Comparison of ENCODE assay signal across 27 cellular contexts in the genomic region with DNA sequence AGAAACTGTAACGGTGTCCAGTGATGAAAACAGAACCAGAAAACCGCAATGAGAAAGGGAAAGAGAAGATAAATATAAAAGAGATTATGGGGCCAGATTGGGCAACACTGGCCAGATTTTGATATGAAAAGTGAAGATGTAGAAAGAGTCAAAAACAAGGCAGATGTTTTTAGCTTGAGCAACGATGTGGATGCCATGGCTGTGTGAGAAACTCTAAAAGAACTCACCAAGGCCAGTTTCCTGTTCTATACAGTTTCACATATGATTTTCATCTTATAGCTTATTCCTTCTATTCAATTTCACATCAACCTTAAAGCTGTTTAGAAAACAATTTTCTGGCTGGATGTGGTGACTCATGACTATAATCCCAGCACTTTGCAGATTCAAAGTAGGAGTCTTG.
"Had no signal": no experiment of that assay in that cellular context is flagged by ENCODE, and none has a peak within 500 bp of the region (broad histone marks: within the 10 kb centered on the region; RNA-seq: fewer than 3 reads in every experiment).

No MANE protein-coding gene starts in this region.

- H3K36me3 Mint-ChIP-seq: neural progenitor cell; stimulated activated effector memory CD8-positive, alpha-beta T cell treated with anti-CD3 and anti-CD28 coated beads, Interleukin-12 subunit alpha, Interleukin-12 subunit beta, amount 100 ng/mL, for 72 hours; stimulated activated naive B cell treated with anti-CD40 and anti-IgM and Interleukin-4, amounts not matched to agents 10 μg/mL and 1 μg/mL and 100 μg/mL, for 72 hours had no signal

- H3K4me1 ChIP-seq: right lobe of liver, thyroid gland, tibial nerve, upper lobe of left lung had no signal

- H3K9me3 Mint-ChIP-seq: nephron; neural progenitor cell; stimulated activated effector memory CD8-positive, alpha-beta T cell treated with anti-CD3 and anti-CD28 coated beads, Interleukin-12 subunit alpha, Interleukin-12 subunit beta, amount 100 ng/mL, for 72 hours; stimulated activated naive B cell treated with anti-CD40 and anti-IgM and Interleukin-4, amounts not matched to agents 10 μg/mL and 1 μg/mL and 100 μg/mL, for 72 hours; stimulated activated naive CD8-positive, alpha-beta T cell treated with anti-CD3 and anti-CD28 coated beads, Interleukin-15, Interleukin-2, amounts not matched to agents 100 ng/mL and 50 ng/mL, for 24 hours had no signal

- H3K27ac Mint-ChIP-seq: nephron; neural progenitor cell; progenitor cell of endocrine pancreas; stimulated activated effector memory CD8-positive, alpha-beta T cell treated with anti-CD3 and anti-CD28 coated beads, Interleukin-12 subunit alpha, Interleukin-12 subunit beta, amount 100 ng/mL, for 72 hours; stimulated activated naive B cell treated with anti-CD40 and anti-IgM and Interleukin-4, amounts not matched to agents 10 μg/mL and 1 μg/mL and 100 μg/mL, for 72 hours; stimulated activated naive CD8-positive, alpha-beta T cell treated with anti-CD3 and anti-CD28 coated beads, Interleukin-15, Interleukin-2, amounts not matched to agents 100 ng/mL and 50 ng/mL, for 24 hours had no signal

- H2AFZ ChIP-seq: neural progenitor cell, parathyroid adenoma had no signal

- H3K9ac ChIP-seq: neural progenitor cell, parathyroid adenoma had no signal

- DNase-seq: occipital lobe; ovary; posterior cingulate gyrus; psoas muscle; right cardiac atrium; right lobe of liver; sigmoid colon; small intestine; stimulated activated CD4-positive, alpha-beta T cell treated with anti-CD3 and anti-CD28 coated beads, Interleukin-15, amount 100 ng/mL, for 24 hours; stimulated activated CD4-positive, alpha-beta T cell treated with anti-CD3 and anti-CD28 coated beads, Interleukin-2, amount 100 ng/mL, for 24 hours; stimulated activated CD4-positive, alpha-beta T cell treated with anti-CD3 and anti-CD28 coated beads, Interleukin-2, amount 100 ng/mL, for 48 hours; stimulated activated CD4-positive, alpha-beta T cell treated with anti-CD3 and anti-CD28 coated beads, Interleukin-4, amount 100 ng/mL, for 24 hours; stimulated activated naive B cell treated with anti-CD40 and anti-IgM and Interleukin-4, amounts not matched to agents 10 μg/mL and 1 μg/mL and 100 μg/mL, for 72 hours; stimulated activated naive CD4-positive, alpha-beta T cell treated with Interleukin-2 at 50 U/mL for 16 hours; stomach; thyroid gland; trophoblast cell; upper lobe of left lung had no signal

- H3K36me3 ChIP-seq: neural progenitor cell, ovary, right lobe of liver, sigmoid colon, stomach, thoracic aorta, thyroid gland, tibial nerve, upper lobe of left lung, vagina had no signal

- ATAC-seq: psoas muscle; right cardiac atrium; right lobe of liver; stimulated activated effector memory CD8-positive, alpha-beta T cell treated with anti-CD3 and anti-CD28 coated beads, Interleukin-12 subunit alpha, Interleukin-12 subunit beta, amount 100 ng/mL, for 72 hours; stimulated activated naive B cell treated with anti-CD40 and anti-IgM and Interleukin-4, amounts not matched to agents 10 μg/mL and 1 μg/mL and 100 μg/mL, for 72 hours had no signal

- H3K27me3 ChIP-seq: neural progenitor cell, ovary, right lobe of liver, sigmoid colon, stomach, thyroid gland, tibial nerve, upper lobe of left lung, vagina had no signal

- H3K4me2 ChIP-seq: neural progenitor cell had no signal

- H3K27me3 Mint-ChIP-seq: progenitor cell of endocrine pancreas; stimulated activated naive B cell treated with anti-CD40 and anti-IgM and Interleukin-4, amounts not matched to agents 10 μg/mL and 1 μg/mL and 100 μg/mL, for 72 hours had no signal

- H3K4me3 ChIP-seq: neural progenitor cell, ovary, psoas muscle, right lobe of liver, sigmoid colon, stomach, thoracic aorta, thyroid gland, tibial nerve, upper lobe of left lung, vagina had no signal

- H3K4me3 Mint-ChIP-seq: nephron; neural progenitor cell; stimulated activated effector memory CD8-positive, alpha-beta T cell treated with anti-CD3 and anti-CD28 coated beads, Interleukin-12 subunit alpha, Interleukin-12 subunit beta, amount 100 ng/mL, for 72 hours; stimulated activated naive B cell treated with anti-CD40 and anti-IgM and Interleukin-4, amounts not matched to agents 10 μg/mL and 1 μg/mL and 100 μg/mL, for 72 hours; stimulated activated naive CD8-positive, alpha-beta T cell treated with anti-CD3 and anti-CD28 coated beads, Interleukin-15, Interleukin-2, amounts not matched to agents 100 ng/mL and 50 ng/mL, for 24 hours had no signal

- H3K9me3 ChIP-seq: ovary, psoas muscle, right lobe of liver, sigmoid colon, stomach, thoracic aorta, thyroid gland, tibial nerve, upper lobe of left lung, vagina had no signal

- H3K4me1 Mint-ChIP-seq: neural progenitor cell; stimulated activated effector memory CD8-positive, alpha-beta T cell treated with anti-CD3 and anti-CD28 coated beads, Interleukin-12 subunit alpha, Interleukin-12 subunit beta, amount 100 ng/mL, for 72 hours; stimulated activated naive B cell treated with anti-CD40 and anti-IgM and Interleukin-4, amounts not matched to agents 10 μg/mL and 1 μg/mL and 100 μg/mL, for 72 hours had no signal

- H3K27ac ChIP-seq: neural progenitor cell, ovary, parathyroid adenoma, psoas muscle, right lobe of liver, sigmoid colon, stomach, thoracic aorta, thyroid gland, tibial nerve, upper lobe of left lung, vagina had no signal
